Comparison of ENCODE assay signal across 16 cellular contexts in the genomic region with DNA sequence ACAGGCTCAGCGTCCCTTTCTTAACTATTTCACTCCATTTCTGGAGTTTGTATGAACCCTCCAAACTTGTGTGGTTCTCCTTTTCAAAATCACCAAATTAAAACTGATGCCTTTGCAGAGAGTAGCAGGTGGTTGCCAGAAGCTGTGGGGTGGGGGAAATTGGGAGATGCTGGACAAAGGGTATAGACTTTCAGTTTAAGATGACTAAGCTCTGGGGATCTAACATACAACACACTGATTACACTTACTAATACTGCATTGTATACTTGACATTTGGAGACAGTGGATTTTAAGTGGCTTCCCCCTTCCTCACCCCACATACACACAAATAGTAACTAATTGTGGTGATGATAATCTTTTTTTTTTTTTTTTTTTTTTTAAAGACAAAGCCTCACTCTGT. TPM values are rescaled to one million over a fixed set of nuclear protein-coding genes. Genes with fewer than 3 reads are reported as not detected.
DNase-seq lines count a peak whose midpoint lies in the region; ATAC-seq, FAIRE-seq and TF ChIP-seq lines count a peak whose summit lies in the region.
"Had no signal": no experiment of that assay in that cellular context is flagged by ENCODE, and none has a peak within 500 bp of the region (broad histone marks: within the 10 kb centered on the region; RNA-seq: fewer than 3 reads in every experiment).

No MANE protein-coding gene starts in this region.

- peaks cover 1% of the 10 kb centered on the region for H3K36me3 Mint-ChIP-seq in activated naive CD8-positive, alpha-beta T cell treated with anti-CD3 and anti-CD28 coated beads, Interleukin-2, amount 50 U/mL, for 24 hours (ENCODE audit: low read depth)
- no peaks in the 10 kb centered on the region for H3K36me3 Mint-ChIP-seq in activated naive CD8-positive, alpha-beta T cell treated with anti-CD3 and anti-CD28 coated beads for 36 hours

- no peaks in the 10 kb centered on the region for H3K79me2 ChIP-seq in MM.1S (ENCODE audit: low read length)

- TF ChIP-seq CTCF in MM.1S (IDR thresholded peaks at IDR 0.05; ENCODE audit: low read length) (no peak), right lobe of liver (IDR thresholded peaks at IDR 0.05) (no peak)

- H3K4me3 ChIP-seq in MM.1S (ENCODE audit: low read length) (no peak overlapping the region), right lobe of liver (no peak overlapping the region), small intestine (ENCODE audit: low read depth in 1 of 2, low read length in 2 of 2) (no peak overlapping the region)
- H3K4me3 ChIP-seq: BLaER1, HAP-1, K562 had no signal

- H3K9ac ChIP-seq in MM.1S (ENCODE audit: low read length), result no peak overlapping the region
- H3K9ac ChIP-seq: BLaER1 had no signal

- WGBS in right lobe of liver (ENCODE audit: insufficient coverage, low coverage, low lambda C conversion rate, missing lambda C conversion rate), result 88% methylated on average over 1 of the region's 1 CpG
- WGBS in small intestine, 3 donors, result 85 to 96% (median 93%) methylated on average over 1 of the region's 1 CpG

- no peak for FAIRE-seq in small intestine (lab: Jason Lieb, UNC)
- FAIRE-seq: GM12892, H1, K562 had no signal

- intact Hi-C loops in right lobe of liver (cut with DNase I), result no loop called here

- peaks cover 6% of the 10 kb centered on the region for H3K27me3 Mint-ChIP-seq in activated naive CD8-positive, alpha-beta T cell treated with anti-CD3 and anti-CD28 coated beads, Interleukin-2, amount 50 U/mL, for 24 hours
- H3K27me3 Mint-ChIP-seq in activated naive CD8-positive, alpha-beta T cell treated with anti-CD3 and anti-CD28 coated beads for 36 hours, result no peaks in the 10 kb centered on the region

- peaks cover 23% of the 10 kb centered on the region for H3F3A ChIP-seq in MM.1S (ENCODE audit: insufficient read depth, low read length)

- no peaks in the 10 kb centered on the region for H3K9me3 ChIP-seq in MM.1S (replicated peaks; ENCODE audit: insufficient read depth, low read length)
- no peaks in the 10 kb centered on the region for H3K9me3 ChIP-seq in right lobe of liver
- H3K9me3 ChIP-seq in small intestine (ENCODE audit: control insufficient read depth, low read depth), result no peaks in the 10 kb centered on the region
- H3K9me3 ChIP-seq: BLaER1, HAP-1 had no signal

- DNase-seq in activated naive CD8-positive, alpha-beta T cell treated with anti-CD3 and anti-CD28 coated beads, Interleukin-2, amount 50 U/mL, for 24 hours, result no peak
- DNase-seq in activated naive CD8-positive, alpha-beta T cell treated with anti-CD3 and anti-CD28 coated beads for 36 hours, result no peak
- DNase-seq in MM.1S (peak; percentile 56), right lobe of liver (no peak), GM19238 (ENCODE audit: insufficient read length, low spot score) (no peak), small intestine (no peak)
- DNase-seq: 8988T; AML-193; CD8-positive, alpha-beta memory T cell; DMS53 had no signal

- H2AFZ ChIP-seq in MM.1S (ENCODE audit: low read length), result peak overlapping the region; percentile 14; the same call in 1 of the 2 replicates

- H3K27ac ChIP-seq in MM.1S (ENCODE audit: low read length) (peak overlapping the region; percentile 33; the same call in 1 of the 2 replicates), right lobe of liver (no peak overlapping the region), small intestine (ENCODE audit: low read depth in 1 of 2, low read length in 1 of 2) (no peak overlapping the region)
- H3K27ac ChIP-seq: BLaER1 had no signal

- no peaks in the 10 kb centered on the region for H3K9me3 Mint-ChIP-seq in activated naive CD8-positive, alpha-beta T cell treated with anti-CD3 and anti-CD28 coated beads, Interleukin-2, amount 50 U/mL, for 24 hours
- H3K9me3 Mint-ChIP-seq in activated naive CD8-positive, alpha-beta T cell treated with anti-CD3 and anti-CD28 coated beads for 36 hours, result no peaks in the 10 kb centered on the region

- peak; percentile 40 for ATAC-seq in activated naive CD8-positive, alpha-beta T cell treated with anti-CD3 and anti-CD28 coated beads, Interleukin-2, amount 50 U/mL, for 24 hours
- ATAC-seq in HG02623 (IDR thresholded peaks at IDR 0.05; ENCODE audit: unreplicated experiment), result peak; percentile 35
- ATAC-seq in right lobe of liver, result no peak
- ATAC-seq: K562 had no signal

- H3K36me3 ChIP-seq in MM.1S (replicated peaks; ENCODE audit: insufficient read depth, low read length), result no peaks in the 10 kb centered on the region
- H3K36me3 ChIP-seq in right lobe of liver, result no peaks in the 10 kb centered on the region
- H3K36me3 ChIP-seq in small intestine (ENCODE audit: control insufficient read depth in 2 of 2, insufficient read depth in 2 of 2, low read length in 2 of 2), result no peaks in the 10 kb centered on the region
- H3K36me3 ChIP-seq: BLaER1, HAP-1 had no signal

- no peaks in the 10 kb centered on the region for H3K9me2 ChIP-seq in MM.1S (replicated peaks; ENCODE audit: insufficient read depth, low read length)

- H4K20me1 ChIP-seq in MM.1S (ENCODE audit: insufficient read depth, low read length), result no peaks in the 10 kb centered on the region
- H4K20me1 ChIP-seq: BLaER1 had no signal

- no peak overlapping the region for H3K4me3 Mint-ChIP-seq in activated naive CD8-positive, alpha-beta T cell treated with anti-CD3 and anti-CD28 coated beads, Interleukin-2, amount 50 U/mL, for 24 hours
- no peak overlapping the region for H3K4me3 Mint-ChIP-seq in activated naive CD8-positive, alpha-beta T cell treated with anti-CD3 and anti-CD28 coated beads for 36 hours

- H3K4me2 ChIP-seq in MM.1S (ENCODE audit: low read depth, low read length), result peak overlapping the region; percentile 26; the same call in 1 of the 2 replicates
- H3K4me2 ChIP-seq: BLaER1 had no signal

- TF ChIP-seq POLR2A in right lobe of liver (IDR thresholded peaks at IDR 0.05), result no peak

- H3K27me3 ChIP-seq in MM.1S (replicated peaks; ENCODE audit: insufficient read depth, low read length), result no peaks in the 10 kb centered on the region
- H3K27me3 ChIP-seq in right lobe of liver, result no peaks in the 10 kb centered on the region
- no peaks in the 10 kb centered on the region for H3K27me3 ChIP-seq in small intestine (ENCODE audit: control insufficient read depth in 2 of 2, insufficient read depth in 2 of 2, low read length in 2 of 2)
- H3K27me3 ChIP-seq: BLaER1 had no signal

- H3K4me1 Mint-ChIP-seq in activated naive CD8-positive, alpha-beta T cell treated with anti-CD3 and anti-CD28 coated beads, Interleukin-2, amount 50 U/mL, for 24 hours, result peaks cover 23% of the 10 kb centered on the region
- peaks cover 15% of the 10 kb centered on the region for H3K4me1 Mint-ChIP-seq in activated naive CD8-positive, alpha-beta T cell treated with anti-CD3 and anti-CD28 coated beads for 36 hours

- H3K27ac Mint-ChIP-seq in activated naive CD8-positive, alpha-beta T cell treated with anti-CD3 and anti-CD28 coated beads, Interleukin-2, amount 50 U/mL, for 24 hours, result no peak overlapping the region
- H3K27ac Mint-ChIP-seq in activated naive CD8-positive, alpha-beta T cell treated with anti-CD3 and anti-CD28 coated beads for 36 hours, result no peak overlapping the region

- peaks cover 47% of the 10 kb centered on the region for H3K4me1 ChIP-seq in MM.1S (ENCODE audit: low read length)
- peaks cover 0 to 8% (median 4%) of the 10 kb centered on the region in 4 donors for H3K4me1 ChIP-seq in right lobe of liver
- peaks cover 0 to 2% of the 10 kb centered on the region in 2 donors for H3K4me1 ChIP-seq in small intestine (ENCODE audit: control insufficient read depth in 2 of 2, insufficient read depth in 1 of 2, low read depth in 1 of 2, low read length in 1 of 2)
- H3K4me1 ChIP-seq: HAP-1 had no signal

RNA-seq across cellular contexts. Expression of gene SCYL3, which starts 11.1 kb away (rescaled TPM):
- total RNA-seq in activated naive CD8-positive, alpha-beta T cell treated with anti-CD3 and anti-CD28 coated beads for 36 hours, result 1 to 10 TPM; 9.3 to 9.5 TPM
- total RNA-seq in right lobe of liver, result 1 to 10 TPM; 6.2 to 9.3 (median 8.3) TPM
- 1 to 10 TPM; 4.4 to 6.7 (median 4.6) TPM for polyA plus RNA-seq in small intestine

Comparison
In these comparisons a context has a peak if more than half of its experiments do, and no peak if none do; other contexts are left out.
1. ATAC-seq: peak in activated naive CD8-positive, alpha-beta T cell treated with anti-CD3 and anti-CD28 coated beads, Interleukin-2, amount 50 U/mL, for 24 hours (single experiment) and HG02623 (single experiment); none in right lobe of liver (0 of 4).